ENCODE assay signal across 1 cellular context in genomic region chr19:40425450-40426287, GRCh38.
A peak's percentile ranks its signal among the peaks of the same experiment; 100 is the strongest.
TF ChIP-seq lines count a peak whose summit lies in the region.

TSS of gene SERTAD1 (minus strand) at chr19:40425992. CDS start at chr19:40423546, 2,446 bp downstream.

TF ChIP-seq in HepG2, 621 proteins besides CTCF, POLR2A, EP300 and RAD21 (continued from another document and continues in another):
- TF ChIP-seq, protein P1, sequence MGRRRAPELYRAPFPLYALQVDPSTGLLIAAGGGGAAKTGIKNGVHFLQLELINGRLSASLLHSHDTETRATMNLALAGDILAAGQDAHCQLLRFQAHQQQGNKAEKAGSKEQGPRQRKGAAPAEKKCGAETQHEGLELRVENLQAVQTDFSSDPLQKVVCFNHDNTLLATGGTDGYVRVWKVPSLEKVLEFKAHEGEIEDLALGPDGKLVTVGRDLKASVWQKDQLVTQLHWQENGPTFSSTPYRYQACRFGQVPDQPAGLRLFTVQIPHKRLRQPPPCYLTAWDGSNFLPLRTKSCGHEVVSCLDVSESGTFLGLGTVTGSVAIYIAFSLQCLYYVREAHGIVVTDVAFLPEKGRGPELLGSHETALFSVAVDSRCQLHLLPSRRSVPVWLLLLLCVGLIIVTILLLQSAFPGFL (CRISPR knock-in tag; IDR thresholded peaks at IDR 0.05), result no peak
- TF ChIP-seq ZMAT3 (CRISPR knock-in tag; conservative IDR thresholded peaks at IDR 0.05) (peak; percentile 63; the same call in 1 of the 2 replicates), E2F5 (CRISPR knock-in tag; conservative IDR thresholded peaks at IDR 0.05) (no peak), FOXK1 (CRISPR knock-in tag; IDR thresholded peaks at IDR 0.05; ENCODE audit: borderline replicate concordance, low read depth) (peak; percentile 34; the same call in 1 of the 2 replicates), XBP1 (CRISPR knock-in tag; IDR thresholded peaks at IDR 0.05) (no peak), ZFX (CRISPR knock-in tag; IDR thresholded peaks at IDR 0.05; ENCODE audit: low read depth) (peak; percentile 54; the same call in 1 of the 2 replicates), KLF15 (CRISPR knock-in tag; IDR thresholded peaks at IDR 0.05; ENCODE audit: borderline replicate concordance) (no peak; the same call in 1 of the 2 replicates), ZMYM4 (CRISPR knock-in tag; IDR thresholded peaks at IDR 0.05) (peak; percentile 69), SRSF4 (IDR thresholded peaks at IDR 0.05; ENCODE audit: low read depth, low read length, poor library complexity, severe bottlenecking) (no peak), SAFB2 (CRISPR knock-in tag; IDR thresholded peaks at IDR 0.05; ENCODE audit: borderline replicate concordance, low read depth) (peak; percentile 52; the same call in 1 of the 2 replicates), SP5 (CRISPR knock-in tag; IDR thresholded peaks at IDR 0.05; ENCODE audit: borderline replicate concordance, low read depth) (peak; percentile 81), PHF5A (CRISPR knock-in tag; IDR thresholded peaks at IDR 0.05; ENCODE audit: low read depth, unreplicated experiment) (no peak), HMG20B (CRISPR knock-in tag; conservative IDR thresholded peaks at IDR 0.05) (no peak), ZNF331 (CRISPR knock-in tag; IDR thresholded peaks at IDR 0.05) (no peak), ZNF562 (CRISPR knock-in tag; IDR thresholded peaks at IDR 0.05; ENCODE audit: borderline replicate concordance) (no peak), NFAT5 (CRISPR knock-in tag; IDR thresholded peaks at IDR 0.05) (no peak), BRF2 (CRISPR knock-in tag; IDR thresholded peaks at IDR 0.05) (no peak), ZNF530 (CRISPR knock-in tag; IDR thresholded peaks at IDR 0.05; ENCODE audit: low read depth) (no peak), ZGPAT (CRISPR knock-in tag; IDR thresholded peaks at IDR 0.05) (peak; percentile 76), ZNF234 (CRISPR knock-in tag; conservative IDR thresholded peaks at IDR 0.05) (0 out of 2 replicates have a peak, but pooled peaks have one; percentile 38), ZNF33A (CRISPR knock-in tag; IDR thresholded peaks at IDR 0.05; ENCODE audit: borderline replicate concordance) (no peak), ZNF496 (CRISPR knock-in tag; IDR thresholded peaks at IDR 0.05; ENCODE audit: insufficient replicate concordance) (no peak), FOXO4 (CRISPR knock-in tag; conservative IDR thresholded peaks at IDR 0.05) (no peak), ZNF605 (CRISPR knock-in tag; IDR thresholded peaks at IDR 0.05) (peak; percentile 67), CBX2 (IDR thresholded peaks at IDR 0.05; ENCODE audit: low read depth, low read length) (peak; percentile 75; the same call in 1 of the 2 replicates), CBX2 (CRISPR knock-in tag; IDR thresholded peaks at IDR 0.05; ENCODE audit: low read depth) (no peak), NRL (CRISPR knock-in tag; IDR thresholded peaks at IDR 0.05; ENCODE audit: borderline replicate concordance) (no peak; the same call in 1 of the 2 replicates), AGO2 (optimal IDR thresholded peaks at IDR 0.05; ENCODE audit: low read depth, low read length) (peak; percentile 53), SMAD3 (CRISPR knock-in tag; IDR thresholded peaks at IDR 0.05) (no peak; the same call in 1 of the 2 replicates), SMAD9 (CRISPR knock-in tag; IDR thresholded peaks at IDR 0.05) (no peak), TERF1 (CRISPR knock-in tag; IDR thresholded peaks at IDR 0.05) (no peak), ZNF136 (CRISPR knock-in tag; IDR thresholded peaks at IDR 0.05; ENCODE audit: low read depth) (no peak), TCF7 (IDR thresholded peaks at IDR 0.05; ENCODE audit: low read depth) (no peak), ARID2 (CRISPR knock-in tag; IDR thresholded peaks at IDR 0.05; ENCODE audit: borderline replicate concordance) (no peak), ZNF292 (CRISPR knock-in tag; IDR thresholded peaks at IDR 0.05; ENCODE audit: borderline replicate concordance, low read depth) (no peak), ZKSCAN8 (CRISPR knock-in tag; IDR thresholded peaks at IDR 0.05; ENCODE audit: borderline replicate concordance) (no peak), MIER3 (CRISPR knock-in tag; IDR thresholded peaks at IDR 0.05; ENCODE audit: borderline replicate concordance) (0 out of 2 replicates have a peak, but pooled peaks have one; percentile 18), SOX13 (IDR thresholded peaks at IDR 0.05) (0 out of 2 replicates have a peak, but pooled peaks have one; percentile 31), SOX13 (CRISPR knock-in tag; conservative IDR thresholded peaks at IDR 0.05 in 1 of 2, IDR thresholded peaks at IDR 0.05 in 1 of 2) (no peak), ZNF629 (CRISPR knock-in tag; conservative IDR thresholded peaks at IDR 0.05) (no peak; the same call in 1 of the 2 replicates)
- TF ChIP-seq, protein P2, sequence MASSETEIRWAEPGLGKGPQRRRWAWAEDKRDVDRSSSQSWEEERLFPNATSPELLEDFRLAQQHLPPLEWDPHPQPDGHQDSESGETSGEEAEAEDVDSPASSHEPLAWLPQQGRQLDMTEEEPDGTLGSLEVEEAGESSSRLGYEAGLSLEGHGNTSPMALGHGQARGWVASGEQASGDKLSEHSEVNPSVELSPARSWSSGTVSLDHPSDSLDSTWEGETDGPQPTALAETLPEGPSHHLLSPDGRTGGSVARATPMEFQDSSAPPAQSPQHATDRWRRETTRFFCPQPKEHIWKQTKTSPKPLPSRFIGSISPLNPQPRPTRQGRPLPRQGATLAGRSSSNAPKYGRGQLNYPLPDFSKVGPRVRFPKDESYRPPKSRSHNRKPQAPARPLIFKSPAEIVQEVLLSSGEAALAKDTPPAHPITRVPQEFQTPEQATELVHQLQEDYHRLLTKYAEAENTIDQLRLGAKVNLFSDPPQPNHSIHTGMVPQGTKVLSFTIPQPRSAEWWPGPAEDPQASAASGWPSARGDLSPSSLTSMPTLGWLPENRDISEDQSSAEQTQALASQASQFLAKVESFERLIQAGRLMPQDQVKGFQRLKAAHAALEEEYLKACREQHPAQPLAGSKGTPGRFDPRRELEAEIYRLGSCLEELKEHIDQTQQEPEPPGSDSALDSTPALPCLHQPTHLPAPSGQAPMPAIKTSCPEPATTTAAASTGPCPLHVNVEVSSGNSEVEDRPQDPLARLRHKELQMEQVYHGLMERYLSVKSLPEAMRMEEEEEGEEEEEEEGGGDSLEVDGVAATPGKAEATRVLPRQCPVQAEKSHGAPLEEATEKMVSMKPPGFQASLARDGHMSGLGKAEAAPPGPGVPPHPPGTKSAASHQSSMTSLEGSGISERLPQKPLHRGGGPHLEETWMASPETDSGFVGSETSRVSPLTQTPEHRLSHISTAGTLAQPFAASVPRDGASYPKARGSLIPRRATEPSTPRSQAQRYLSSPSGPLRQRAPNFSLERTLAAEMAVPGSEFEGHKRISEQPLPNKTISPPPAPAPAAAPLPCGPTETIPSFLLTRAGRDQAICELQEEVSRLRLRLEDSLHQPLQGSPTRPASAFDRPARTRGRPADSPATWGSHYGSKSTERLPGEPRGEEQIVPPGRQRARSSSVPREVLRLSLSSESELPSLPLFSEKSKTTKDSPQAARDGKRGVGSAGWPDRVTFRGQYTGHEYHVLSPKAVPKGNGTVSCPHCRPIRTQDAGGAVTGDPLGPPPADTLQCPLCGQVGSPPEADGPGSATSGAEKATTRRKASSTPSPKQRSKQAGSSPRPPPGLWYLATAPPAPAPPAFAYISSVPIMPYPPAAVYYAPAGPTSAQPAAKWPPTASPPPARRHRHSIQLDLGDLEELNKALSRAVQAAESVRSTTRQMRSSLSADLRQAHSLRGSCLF (CRISPR knock-in tag; IDR thresholded peaks at IDR 0.05; ENCODE audit: borderline replicate concordance), result no peak
- TF ChIP-seq, protein P3, sequence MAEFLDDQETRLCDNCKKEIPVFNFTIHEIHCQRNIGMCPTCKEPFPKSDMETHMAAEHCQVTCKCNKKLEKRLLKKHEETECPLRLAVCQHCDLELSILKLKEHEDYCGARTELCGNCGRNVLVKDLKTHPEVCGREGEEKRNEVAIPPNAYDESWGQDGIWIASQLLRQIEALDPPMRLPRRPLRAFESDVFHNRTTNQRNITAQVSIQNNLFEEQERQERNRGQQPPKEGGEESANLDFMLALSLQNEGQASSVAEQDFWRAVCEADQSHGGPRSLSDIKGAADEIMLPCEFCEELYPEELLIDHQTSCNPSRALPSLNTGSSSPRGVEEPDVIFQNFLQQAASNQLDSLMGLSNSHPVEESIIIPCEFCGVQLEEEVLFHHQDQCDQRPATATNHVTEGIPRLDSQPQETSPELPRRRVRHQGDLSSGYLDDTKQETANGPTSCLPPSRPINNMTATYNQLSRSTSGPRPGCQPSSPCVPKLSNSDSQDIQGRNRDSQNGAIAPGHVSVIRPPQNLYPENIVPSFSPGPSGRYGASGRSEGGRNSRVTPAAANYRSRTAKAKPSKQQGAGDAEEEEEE (CRISPR knock-in tag; IDR thresholded peaks at IDR 0.05; ENCODE audit: borderline replicate concordance), result no peak
